Comparison of ENCODE assay signal across 18 cellular contexts in genomic region chr18:52451252-52451651, GRCh38.
"Had no signal": no experiment of that assay in that cellular context is flagged by ENCODE, and none has a peak within 500 bp of the region (broad histone marks: within the 10 kb centered on the region; RNA-seq: fewer than 3 reads in every experiment).

No MANE protein-coding gene starts in this region.

- DNase-seq: activated CD4-positive, alpha-beta T cell treated with anti-CD3 and anti-CD28 coated beads, Interleukin-2, amount 50 U/mL, for 1 hour; activated CD8-positive, alpha-beta memory T cell treated with anti-CD3 and anti-CD28 coated beads, Interleukin-2, amount 50 U/mL, for 4 hours; activated effector memory CD4-positive, alpha-beta T cell treated with anti-CD3 and anti-CD28 coated beads, Interleukin-2, amount 50 U/mL, for 16 hours; activated T-cell treated with anti-CD3 and anti-CD28 coated beads, Interleukin-2, amount 50 U/mL, for 4 hours; cortex of kidney; effector CD4-positive, alpha-beta T cell; gastrocnemius medialis; head of caudate nucleus; kidney; left ventricle myocardium inferior; nephron progenitor cell; occipital lobe; stimulated activated CD4-positive, alpha-beta T cell treated with anti-CD3 and anti-CD28 coated beads, Interleukin-2, amount 100 ng/mL, for 48 hours; T1000; transverse colon; uterus had no signal

- ATAC-seq: activated T-cell treated with anti-CD3 and anti-CD28 coated beads, Interleukin-2, amount 50 U/mL, for 4 hours; gastrocnemius medialis had no signal

- H3K36me3 ChIP-seq: breast epithelium, gastrocnemius medialis, left ventricle myocardium inferior, suprapubic skin, transverse colon, uterus had no signal

- H3K27ac ChIP-seq: breast epithelium, gastrocnemius medialis, left ventricle myocardium inferior, suprapubic skin, transverse colon, uterus had no signal

- H3K4me1 ChIP-seq: breast epithelium, gastrocnemius medialis, left ventricle myocardium inferior, suprapubic skin, transverse colon, uterus had no signal

- H3K4me3 ChIP-seq: breast epithelium, gastrocnemius medialis, left ventricle myocardium inferior, suprapubic skin, transverse colon, uterus had no signal

- H3K27me3 ChIP-seq: breast epithelium, gastrocnemius medialis, suprapubic skin, transverse colon, uterus had no signal
